ENCODE assay signal across 16 cellular contexts in the genomic region with DNA sequence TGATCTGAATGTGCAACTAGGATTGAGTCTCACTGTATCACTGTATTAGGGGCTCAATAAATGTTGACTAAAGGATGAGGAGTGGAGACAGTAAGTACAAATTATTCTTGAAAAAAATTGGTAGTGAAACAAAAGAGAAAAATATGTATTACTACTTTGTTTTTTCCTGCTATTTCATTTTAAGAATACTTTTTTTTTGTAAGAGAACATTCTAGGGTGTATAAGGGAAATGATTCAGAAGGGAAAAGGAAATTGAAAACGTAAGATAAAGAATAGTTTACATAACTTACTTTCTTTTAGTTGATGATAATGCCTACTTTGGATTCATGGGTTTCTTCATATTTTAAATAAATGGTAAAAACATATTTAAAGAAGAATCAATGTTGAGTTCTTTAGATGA. TPM values are rescaled to one million over a fixed set of nuclear protein-coding genes. Genes with fewer than 3 reads are reported as not detected.
DNase-seq lines count a peak whose midpoint lies in the region; ATAC-seq and TF ChIP-seq lines count a peak whose summit lies in the region.
"Had no signal": no experiment of that assay in that cellular context is flagged by ENCODE, and none has a peak within 500 bp of the region (broad histone marks: within the 10 kb centered on the region; RNA-seq: fewer than 3 reads in every experiment).

No MANE protein-coding gene starts in this region.

- in situ Hi-C loops in HAP-1 (cut with MboI; ENCODE audit: low sequenced_read_pairs), result no loop called here

- H3K27me3 Mint-ChIP-seq in activated naive CD8-positive, alpha-beta T cell treated with anti-CD3 and anti-CD28 coated beads for 36 hours, result no peaks in the 10 kb centered on the region

- intact Hi-C loops in cardiac septum (cut with DNase I) (no loop called here), right lobe of liver (cut with DNase I) (no loop called here), uterus (cut with DNase I; ENCODE audit: low total_unique reads) (no loop called here)

- H3K4me1 ChIP-seq in right atrium auricular region (peaks cover 0 to 94% of the 10 kb centered on the region in 2 donors), right lobe of liver (peaks cover 0 to 8% (median 5%) of the 10 kb centered on the region in 4 donors), uterus (peaks cover 7 to 8% of the 10 kb centered on the region in 2 donors), HAP-1 (no peaks in the 10 kb centered on the region; the same call in 1 of the 2 replicates)

- no peaks in the 10 kb centered on the region for H3K9me3 Mint-ChIP-seq in activated naive CD8-positive, alpha-beta T cell treated with anti-CD3 and anti-CD28 coated beads for 36 hours

- ATAC-seq in right lobe of liver (peak; percentile 7 to 47 (median 20)), HG03159 (IDR thresholded peaks at IDR 0.05; ENCODE audit: unreplicated experiment) (no peak)
- ATAC-seq: HCT116, Panc1, sciatic nerve had no signal

- no peak for TF ChIP-seq CTCF in right atrium auricular region (IDR thresholded peaks at IDR 0.05)
- no peak for TF ChIP-seq CTCF in right lobe of liver (IDR thresholded peaks at IDR 0.05)
- no peak for TF ChIP-seq CTCF in uterus (IDR thresholded peaks at IDR 0.05)

- no peak for DNase-seq in right atrium auricular region (ENCODE audit: low spot score)
- DNase-seq in cardiac septum (ENCODE audit: low spot score), result no peak
- no peak for DNase-seq in activated naive CD8-positive, alpha-beta T cell treated with anti-CD3 and anti-CD28 coated beads for 36 hours
- DNase-seq in right lobe of liver, result no peak
- no peak for DNase-seq in uterus
- DNase-seq in NCI-H187 treated with DMSO at 0.1 percent for 48 hours (lab: John Stamatoyannopoulos, UW), result no peak
- DNase-seq in HAP-1 (ENCODE audit: low spot score in 2 of 2), result no peak
- DNase-seq: activated CD8-positive, alpha-beta memory T cell treated with anti-CD3 and anti-CD28 coated beads for 24 hours; amniotic stem cell; NCI-H146; NCI-H524 treated with DMSO at 0.1 percent for 48 hours; T-helper 1 cell had no signal

- H3K27ac ChIP-seq in right atrium auricular region, result peak overlapping the region; percentile 26 to 60
- H3K27ac ChIP-seq in right lobe of liver, result peak overlapping the region in 2 of 3 donors; percentile 36 to 42
- H3K27ac ChIP-seq in uterus, result peak overlapping the region; percentile 3 to 48

- peaks cover 57% of the 10 kb centered on the region for H3K4me1 Mint-ChIP-seq in activated naive CD8-positive, alpha-beta T cell treated with anti-CD3 and anti-CD28 coated beads for 36 hours

- H3K9me3 ChIP-seq in right atrium auricular region (no peaks in the 10 kb centered on the region), right lobe of liver (no peaks in the 10 kb centered on the region), uterus (no peaks in the 10 kb centered on the region), HAP-1 (no peaks in the 10 kb centered on the region)

- H3K4me3 Mint-ChIP-seq in activated naive CD8-positive, alpha-beta T cell treated with anti-CD3 and anti-CD28 coated beads for 36 hours, result peak overlapping the region; percentile 19

- H3K4me3 ChIP-seq in right atrium auricular region (no peak overlapping the region), right lobe of liver (no peak overlapping the region), uterus (no peak overlapping the region), HAP-1 (no peak overlapping the region)

- H3K36me3 ChIP-seq in right atrium auricular region (no peaks in the 10 kb centered on the region), right lobe of liver (no peaks in the 10 kb centered on the region), uterus (no peaks in the 10 kb centered on the region), HAP-1 (replicated peaks) (no peaks in the 10 kb centered on the region)

- TF ChIP-seq POLR2A in right lobe of liver (IDR thresholded peaks at IDR 0.05), result no peak
- no peak for TF ChIP-seq POLR2A in uterus (IDR thresholded peaks at IDR 0.05)

- H3K36me3 Mint-ChIP-seq in activated naive CD8-positive, alpha-beta T cell treated with anti-CD3 and anti-CD28 coated beads for 36 hours, result peaks cover 47% of the 10 kb centered on the region

- 10% methylated on average over 1 of the region's 1 CpG for WGBS in right lobe of liver (ENCODE audit: insufficient coverage, low coverage, low lambda C conversion rate, missing lambda C conversion rate)

- H3K27me3 ChIP-seq in right atrium auricular region, result no peaks in the 10 kb centered on the region
- no peaks in the 10 kb centered on the region for H3K27me3 ChIP-seq in right lobe of liver
- no peaks in the 10 kb centered on the region for H3K27me3 ChIP-seq in uterus
- no peaks in the 10 kb centered on the region for H3K27me3 ChIP-seq in HAP-1 (ENCODE audit: low read depth)

- peak overlapping the region; percentile 62 for H3K27ac Mint-ChIP-seq in activated naive CD8-positive, alpha-beta T cell treated with anti-CD3 and anti-CD28 coated beads for 36 hours

RNA-seq across cellular contexts. Expression of a gene that starts 9.6 kb away (rescaled TPM):
- 100 to 1,000 TPM; 127 to 148 TPM for total RNA-seq in right atrium auricular region
- 313 TPM for total RNA-seq in cardiac septum
- 100 to 1,000 TPM; 158 to 177 TPM for total RNA-seq in activated naive CD8-positive, alpha-beta T cell treated with anti-CD3 and anti-CD28 coated beads for 36 hours
- 100 to 1,000 TPM in 3 of 6 experiments, 10 to 100 TPM in 3; 48.8 to 114 (median 89.8) TPM for total RNA-seq in right lobe of liver
- 100 to 1,000 TPM; 142 to 467 (median 219) TPM for total RNA-seq in uterus
